In the genomic region with DNA sequence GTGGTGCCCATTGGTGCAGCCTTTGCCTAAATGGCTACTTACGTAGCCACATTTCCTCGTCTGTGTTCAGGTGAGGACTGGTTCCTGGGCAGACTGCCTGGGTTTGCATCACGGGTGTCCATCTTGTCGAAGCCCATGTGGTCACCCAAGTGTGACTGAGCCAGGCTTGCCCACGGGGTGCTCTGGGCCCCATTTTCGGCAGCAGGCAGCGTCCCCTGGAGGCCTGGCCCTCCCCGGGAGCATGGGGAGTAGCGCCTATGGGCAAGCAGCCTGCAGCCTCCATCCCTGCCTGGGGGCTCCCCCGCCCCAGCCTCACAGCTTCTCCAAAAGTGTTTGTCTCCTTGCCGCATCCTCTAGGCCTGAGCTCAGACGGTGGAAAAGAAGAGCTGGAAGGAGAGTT, we compare ENCODE assay signal across 1 cellular context.
TF ChIP-seq lines count a peak whose summit lies in the region.

No MANE protein-coding gene starts in this region.

TF ChIP-seq in IMR-90, 13 proteins besides CTCF, POLR2A, EP300 and RAD21:
- TF ChIP-seq, protein P1, sequence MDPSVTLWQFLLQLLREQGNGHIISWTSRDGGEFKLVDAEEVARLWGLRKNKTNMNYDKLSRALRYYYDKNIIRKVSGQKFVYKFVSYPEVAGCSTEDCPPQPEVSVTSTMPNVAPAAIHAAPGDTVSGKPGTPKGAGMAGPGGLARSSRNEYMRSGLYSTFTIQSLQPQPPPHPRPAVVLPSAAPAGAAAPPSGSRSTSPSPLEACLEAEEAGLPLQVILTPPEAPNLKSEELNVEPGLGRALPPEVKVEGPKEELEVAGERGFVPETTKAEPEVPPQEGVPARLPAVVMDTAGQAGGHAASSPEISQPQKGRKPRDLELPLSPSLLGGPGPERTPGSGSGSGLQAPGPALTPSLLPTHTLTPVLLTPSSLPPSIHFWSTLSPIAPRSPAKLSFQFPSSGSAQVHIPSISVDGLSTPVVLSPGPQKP (IDR thresholded peaks at IDR 0.05; ENCODE audit: borderline replicate concordance, low read depth, low read length) = no peak
- TF ChIP-seq RCOR1 (IDR thresholded peaks at IDR 0.05; ENCODE audit: insufficient replicate concordance, low read length) (no peak), CEBPB (IDR thresholded peaks at IDR 0.05; ENCODE audit: low read depth, low read length) (no peak), MAZ (IDR thresholded peaks at IDR 0.05; ENCODE audit: borderline replicate concordance, low read depth, low read length) (no peak), BHLHE40 (IDR thresholded peaks at IDR 0.05; ENCODE audit: low read depth, low read length) (no peak)
- TF ChIP-seq, protein P2, sequence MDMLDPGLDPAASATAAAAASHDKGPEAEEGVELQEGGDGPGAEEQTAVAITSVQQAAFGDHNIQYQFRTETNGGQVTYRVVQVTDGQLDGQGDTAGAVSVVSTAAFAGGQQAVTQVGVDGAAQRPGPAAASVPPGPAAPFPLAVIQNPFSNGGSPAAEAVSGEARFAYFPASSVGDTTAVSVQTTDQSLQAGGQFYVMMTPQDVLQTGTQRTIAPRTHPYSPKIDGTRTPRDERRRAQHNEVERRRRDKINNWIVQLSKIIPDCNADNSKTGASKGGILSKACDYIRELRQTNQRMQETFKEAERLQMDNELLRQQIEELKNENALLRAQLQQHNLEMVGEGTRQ (IDR thresholded peaks at IDR 0.05; ENCODE audit: low read depth, low read length) = no peak
